Comparison of ENCODE assay signal across 18 cellular contexts in the genomic region with DNA sequence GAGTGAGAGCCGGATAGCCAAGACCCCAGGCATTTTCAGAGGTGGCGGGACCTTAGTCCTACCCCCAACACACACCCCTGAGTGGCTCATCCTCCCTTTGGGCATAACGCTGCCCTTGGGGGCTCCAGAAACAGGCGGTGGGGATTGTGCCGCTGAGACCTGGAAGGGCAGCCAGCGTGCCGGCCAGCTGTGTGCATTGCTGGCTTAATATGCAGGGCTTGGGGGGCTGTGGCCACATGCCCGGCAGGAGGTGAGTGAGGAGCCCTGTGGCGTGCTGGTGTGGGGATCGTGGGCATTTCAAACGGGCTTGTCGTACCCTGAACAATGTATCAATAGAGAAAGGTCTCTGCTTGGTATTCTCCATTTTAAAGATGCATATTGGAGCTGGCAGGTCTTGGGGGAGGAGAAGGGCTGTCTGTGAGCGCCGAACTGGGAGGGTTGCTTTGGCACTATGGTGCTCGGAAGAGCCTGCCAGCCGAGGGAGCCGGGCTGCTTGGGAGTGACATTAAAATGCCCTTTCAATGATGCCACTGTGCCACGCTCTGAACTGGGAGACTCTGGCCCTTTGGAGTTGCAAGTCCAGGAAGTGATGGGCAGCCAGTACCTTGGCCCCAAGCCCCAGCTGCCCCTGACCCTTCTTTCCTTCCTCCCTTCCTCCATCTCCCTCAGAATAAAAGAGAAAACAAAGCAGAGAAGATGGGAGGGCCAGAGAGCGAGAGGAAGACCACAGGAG. TPM values are rescaled to one million over a fixed set of nuclear protein-coding genes. Genes with fewer than 3 reads are reported as not detected.
DNase-seq lines count a peak whose midpoint lies in the region; ATAC-seq and TF ChIP-seq lines count a peak whose summit lies in the region.
"Had no signal": no experiment of that assay in that cellular context is flagged by ENCODE, and none has a peak within 500 bp of the region (broad histone marks: within the 10 kb centered on the region; RNA-seq: fewer than 3 reads in every experiment).

No MANE protein-coding gene starts in this region.

- H3K36me3 ChIP-seq in ACC112 (ENCODE audit: insufficient read depth, low read length), result no peaks in the 10 kb centered on the region
- no peaks in the 10 kb centered on the region for H3K36me3 ChIP-seq in left ventricle myocardium inferior
- H3K36me3 ChIP-seq in aorta (ENCODE audit: control insufficient read depth in 1 of 2, insufficient read depth in 2 of 2, low read length in 1 of 2), result no peaks in the 10 kb centered on the region
- H3K36me3 ChIP-seq in CD8-positive, alpha-beta memory T cell (ENCODE audit: insufficient read depth, low read length), result no peaks in the 10 kb centered on the region
- H3K36me3 ChIP-seq: brain microvascular endothelial cell had no signal

- H3K27ac Mint-ChIP-seq in CD8-positive, alpha-beta memory T cell, result no peak overlapping the region
- H3K27ac Mint-ChIP-seq: CD4-positive, CD25-positive, alpha-beta regulatory T cell; progenitor cell of endocrine pancreas had no signal

- ATAC-seq in aorta (ENCODE audit: low FRiP score) (no peak), HG03045 (IDR thresholded peaks at IDR 0.05; ENCODE audit: unreplicated experiment) (no peak), GM21367 (IDR thresholded peaks at IDR 0.05; ENCODE audit: unreplicated experiment) (no peak)

- WGBS in aorta, 2 donors, result 14 to 18% methylated on average over 19 of the region's 19 CpGs

- peaks cover 0 to 3% (median 0%) of the 10 kb centered on the region in 3 donors for H3K4me1 Mint-ChIP-seq in CD8-positive, alpha-beta memory T cell

- CTCF ChIA-PET in CD8-positive, alpha-beta memory T cell (lab: Charles Lee), result no interaction called here

- H3K9me3 Mint-ChIP-seq in CD8-positive, alpha-beta memory T cell, result peaks cover 0 to 3% (median 0%) of the 10 kb centered on the region in 5 donors
- H3K9me3 Mint-ChIP-seq: CD4-positive, CD25-positive, alpha-beta regulatory T cell had no signal

- no peaks in the 10 kb centered on the region for H3K36me3 Mint-ChIP-seq in CD8-positive, alpha-beta memory T cell
- H3K36me3 Mint-ChIP-seq: CD4-positive, CD25-positive, alpha-beta regulatory T cell had no signal

- H3K4me1 ChIP-seq in ACC112 (ENCODE audit: control insufficient read depth, insufficient read depth, low read length, unreplicated experiment) (no peaks in the 10 kb centered on the region), left ventricle myocardium inferior (peaks cover 21% of the 10 kb centered on the region), aorta (ENCODE audit: control insufficient read depth in 1 of 2, insufficient read depth in 2 of 2, low read length in 2 of 2) (no peaks in the 10 kb centered on the region)
- H3K4me1 ChIP-seq in CD8-positive, alpha-beta memory T cell (ENCODE audit: insufficient read depth, low read length), result no peaks in the 10 kb centered on the region

- H3K9me3 ChIP-seq in left ventricle myocardium inferior (replicated peaks), result no peaks in the 10 kb centered on the region
- H3K9me3 ChIP-seq in aorta (ENCODE audit: control insufficient read depth, low read length), result no peaks in the 10 kb centered on the region
- no peaks in the 10 kb centered on the region for H3K9me3 ChIP-seq in CD8-positive, alpha-beta memory T cell (ENCODE audit: low read length)

- POLR2A ChIA-PET in CD8-positive, alpha-beta memory T cell (lab: Charles Lee), result no interaction called here

- H3K27ac ChIP-seq in ACC112 (ENCODE audit: low read depth, low read length), result no peak overlapping the region
- H3K27ac ChIP-seq in left ventricle myocardium inferior (replicated peaks), result no peak overlapping the region
- no peak overlapping the region for H3K27ac ChIP-seq in aorta (ENCODE audit: low read depth in 1 of 2, low read length in 2 of 2)
- no peak overlapping the region for H3K27ac ChIP-seq in CD8-positive, alpha-beta memory T cell (ENCODE audit: low read depth, low read length)
- H3K27ac ChIP-seq: brain microvascular endothelial cell had no signal

- H3K4me3 Mint-ChIP-seq in CD8-positive, alpha-beta memory T cell, result no peak overlapping the region
- H3K4me3 Mint-ChIP-seq: CD4-positive, CD25-positive, alpha-beta regulatory T cell had no signal

- peak overlapping the region; percentile 79 for H3K4me3 ChIP-seq in ACC112 (ENCODE audit: low read depth, low read length)
- H3K4me3 ChIP-seq in left ventricle myocardium inferior, result peak overlapping the region; percentile 73
- no peak overlapping the region for H3K4me3 ChIP-seq in aorta (ENCODE audit: low read length in 2 of 2)
- no peak overlapping the region for H3K4me3 ChIP-seq in CD8-positive, alpha-beta memory T cell (ENCODE audit: low read length)

- DNase-seq in NCI-H69 (lab: John Stamatoyannopoulos, UW), result peak; percentile 39
- DNase-seq in left ventricle myocardium inferior, result no peak
- peak; percentile 73 for DNase-seq in posterior vena cava (ENCODE audit: low spot score)
- no peak for DNase-seq in aorta
- DNase-seq in CD8-positive, alpha-beta memory T cell, result no peak
- DNase-seq: activated T-cell treated with anti-CD3 and anti-CD28 coated beads for 4 hours; brain microvascular endothelial cell; CD4-positive, CD25-positive, alpha-beta regulatory T cell; GOT3; KG1; left colon; NCI-H2081; trophoblast cell had no signal

- H2AFZ ChIP-seq in ACC112 (ENCODE audit: low read length, unreplicated experiment), result no peak overlapping the region

- H3K27me3 ChIP-seq in ACC112 (ENCODE audit: insufficient read depth, low read length) (peaks cover 23% of the 10 kb centered on the region), left ventricle myocardium inferior (ENCODE audit: low read depth) (peaks cover 70% of the 10 kb centered on the region), aorta (ENCODE audit: control insufficient read depth in 1 of 2, insufficient read depth in 2 of 2, low read length in 1 of 2) (no peaks in the 10 kb centered on the region)
- H3K27me3 ChIP-seq in CD8-positive, alpha-beta memory T cell (ENCODE audit: insufficient read depth, low read length, poor library complexity, severe bottlenecking), result no peaks in the 10 kb centered on the region

- intact Hi-C loops in left ventricle myocardium inferior (cut with micrococcal nuclease), result no loop called here
- intact Hi-C loops in posterior vena cava (cut with DNase I), result no loop called here
- intact Hi-C loops in aorta (cut with DNase I), result no loop called here

- H3K79me2 ChIP-seq in ACC112 (ENCODE audit: control insufficient read depth, insufficient read depth, low read length, unreplicated experiment), result no peaks in the 10 kb centered on the region

- no peak for TF ChIP-seq CTCF in left ventricle myocardium inferior (IDR thresholded peaks at IDR 0.05; ENCODE audit: borderline replicate concordance)

- H3K27me3 Mint-ChIP-seq in CD8-positive, alpha-beta memory T cell, result peaks cover 11 to 37% of the 10 kb centered on the region in 2 donors

RNA-seq across cellular contexts. Expression of gene OLFM1, which starts 11.2 kb away (rescaled TPM):
- total RNA-seq in left ventricle myocardium inferior (10.0 TPM), posterior vena cava (10 to 100 TPM; 29.2 to 38.2 TPM), aorta (10 to 100 TPM; 21.0 to 63.0 TPM)
- polyA plus RNA-seq in aorta, result 1 to 10 TPM; 3.5 to 8.6 TPM
- not detected for total RNA-seq in CD8-positive, alpha-beta memory T cell
- polyA plus RNA-seq in CD8-positive, alpha-beta memory T cell, result not detected
- total RNA-seq: CD4-positive, CD25-positive, alpha-beta regulatory T cell; OCI-LY7 had no signal
- polyA plus RNA-seq: CD4-positive, CD25-positive, alpha-beta regulatory T cell had no signal

Comparison
In these comparisons a context has a peak if more than half of its experiments do, and no peak if none do; other contexts are left out.
1. H3K4me3 ChIP-seq: peak in ACC112 (single experiment) and left ventricle myocardium inferior (single experiment); none in aorta (0 of 2) and CD8-positive, alpha-beta memory T cell (single experiment).
2. DNase-seq: peak in NCI-H69 (single experiment) and posterior vena cava (single experiment); none in left ventricle myocardium inferior (single experiment), aorta (0 of 2) and CD8-positive, alpha-beta memory T cell (0 of 5).
3. RNA of gene OLFM1, which starts 11.2 kb away (total RNA-seq): 21.0 to 63.0 TPM in aorta, 29.2 to 38.2 TPM in posterior vena cava and 10.0 TPM in left ventricle myocardium inferior (single experiment); not detected in CD8-positive, alpha-beta memory T cell; every median in the first group is over 10 times any median in the second.